In genomic region chr7:118753464-118753863, GRCh38 we compare ENCODE assay signal across 23 cellular contexts.
"Had no signal": no experiment of that assay in that cellular context is flagged by ENCODE, and none has a peak within 500 bp of the region (broad histone marks: within the 10 kb centered on the region; RNA-seq: fewer than 3 reads in every experiment).

No MANE protein-coding gene starts in this region.

- H3K27me3 ChIP-seq: adrenal gland, breast epithelium, Peyer's patch, SJSA1 had no signal

- ATAC-seq: activated CD8-positive, alpha-beta memory T cell treated with anti-CD3 and anti-CD28 coated beads, Interleukin-2, amount 10 ng/mL, durations not matched to agents 7 days and 5 days had no signal

- H3K27ac ChIP-seq: adrenal gland, breast epithelium, KMS-11, Peyer's patch, RWPE1, SJSA1 had no signal

- H3K4me1 ChIP-seq: adrenal gland, breast epithelium, Peyer's patch, SJSA1 had no signal

- DNase-seq: activated B cell treated with CpG ODN at 0.5 μM for 24 hours; activated CD4-positive, alpha-beta T cell treated with anti-CD3 and anti-CD28 coated beads for 1 hour; activated CD4-positive, alpha-beta T cell treated with anti-CD3 and anti-CD28 coated beads, Interleukin-2, amount 10 ng/mL, durations not matched to agents 24 days and 14 days; activated CD4-positive, alpha-beta T cell treated with anti-CD3 and anti-CD28 coated beads, Interleukin-2, amount 50 U/mL, for 48 hours; activated CD8-positive, alpha-beta memory T cell treated with anti-CD3 and anti-CD28 coated beads, Interleukin-2, amount 10 ng/mL, durations not matched to agents 7 days and 5 days; activated gamma-delta T cell treated with Interleukin-2 at 50 U/mL for 16 hours; activated naive CD4-positive, alpha-beta T cell treated with anti-CD3 and anti-CD28 coated beads, Interleukin-2, amount 10 ng/mL, durations not matched to agents 7 days and 5 days; activated naive CD8-positive, alpha-beta T cell treated with anti-CD3 and anti-CD28 coated beads, Interleukin-2, amount 10 ng/mL, durations not matched to agents 7 days and 5 days; activated T-cell treated with anti-CD3 and anti-CD28 coated beads, Interleukin-2, amount 50 U/mL, for 48 hours; adrenal gland; aorta; NCI-H1092 treated with DMSO at 0.1 percent for 48 hours; NCI-H1417 treated with DMSO at 0.1 percent for 48 hours; NCI-H187; NCI-H2081; NCI-H345; NCI-H510A treated with DMSO at 0.1 percent for 48 hours; Peyer's patch; Right ventricle myocardium superior had no signal
